Comparison of ENCODE assay signal across 19 cellular contexts in the genomic region with DNA sequence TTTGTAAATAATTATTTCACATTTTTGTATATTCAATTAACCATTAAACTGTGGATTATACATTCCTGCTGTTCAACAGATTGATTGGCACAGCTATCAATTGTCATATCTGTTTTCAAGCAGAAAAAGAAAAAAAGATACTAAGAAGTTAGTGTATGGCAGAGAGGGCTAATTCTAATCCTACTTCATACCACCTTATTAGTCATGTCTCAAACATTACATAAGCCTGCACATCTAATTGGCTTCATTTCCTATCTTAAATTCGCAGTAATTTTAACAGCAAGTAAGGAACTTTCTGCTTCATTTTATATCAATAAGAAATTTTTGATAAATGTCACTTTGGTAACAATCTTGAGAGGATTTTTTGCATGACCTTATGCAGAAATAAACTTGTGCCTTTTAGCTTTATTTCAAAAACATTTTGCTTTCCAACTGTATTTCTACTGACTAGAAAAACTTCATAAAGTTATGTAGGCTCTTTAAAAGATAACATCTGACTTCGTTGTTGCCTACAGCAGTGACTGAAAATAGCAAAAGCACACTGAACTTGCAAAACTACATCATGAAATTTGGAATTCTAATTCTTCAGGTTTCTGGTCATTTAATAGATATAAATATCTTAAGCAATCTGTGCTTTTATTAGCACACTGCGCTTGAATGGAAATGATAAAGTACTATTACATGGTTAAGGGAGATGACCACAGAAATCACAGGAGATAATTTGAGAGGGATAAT.
DNase-seq lines count a peak whose midpoint lies in the region; ATAC-seq and TF ChIP-seq lines count a peak whose summit lies in the region.
"Had no signal": no experiment of that assay in that cellular context is flagged by ENCODE, and none has a peak within 500 bp of the region (broad histone marks: within the 10 kb centered on the region; RNA-seq: fewer than 3 reads in every experiment).

No MANE protein-coding gene starts in this region.

- WGBS in GM23248 (ENCODE audit: low coverage in 1 of 2, low lambda C conversion rate in 2 of 2, missing lambda C conversion rate in 2 of 2), 2 experiments: 39 to 40% methylated on average over 3 of the region's 3 CpGs

- H3K4me1 ChIP-seq in GM23248 (ENCODE audit: insufficient read depth): peaks cover 35% of the 10 kb centered on the region

- peak overlapping the region; percentile 18; the same call in 1 of the 2 replicates for H3K4me3 ChIP-seq in GM23248
- H3K4me3 ChIP-seq: gastroesophageal sphincter had no signal

- peak overlapping the region; percentile 55 for H3K4me2 ChIP-seq in GM23248 (ENCODE audit: unreplicated experiment)

- H3K9ac ChIP-seq in GM23248: peak overlapping the region; percentile 9; the same call in 1 of the 2 replicates

- in situ Hi-C loops in GM23248 (cut with MboI): no loop called here

- H3K79me2 ChIP-seq in GM23248 (ENCODE audit: insufficient read depth): peaks cover 28% of the 10 kb centered on the region; the same call in 1 of the 2 replicates

- H3K27ac ChIP-seq in GM23248: peak overlapping the region; percentile 28

- H3K9me2 ChIP-seq in GM23248 (ENCODE audit: insufficient read depth): no peaks in the 10 kb centered on the region

- no peaks in the 10 kb centered on the region for H3K27me3 ChIP-seq in GM23248 (replicated peaks; ENCODE audit: insufficient read depth)
- H3K27me3 ChIP-seq: gastroesophageal sphincter had no signal

- peaks cover 81% of the 10 kb centered on the region for H3F3A ChIP-seq in GM23248 (ENCODE audit: insufficient read depth)

- peak; percentile 67 for ATAC-seq in SK-N-SH treated with all-trans-retinoic acid at 6 μM for 48 hours
- ATAC-seq: gastroesophageal sphincter; naive thymus-derived CD8-positive, alpha-beta T cell had no signal

- H4K20me1 ChIP-seq in GM23248 (ENCODE audit: insufficient read depth): no peaks in the 10 kb centered on the region

- no peaks in the 10 kb centered on the region for H3K9me3 ChIP-seq in GM23248 (ENCODE audit: low read depth)
- H3K9me3 ChIP-seq: gastroesophageal sphincter had no signal

- DNase-seq in A172 (ENCODE audit: low spot score): peak; percentile 22
- peak; percentile 56 for DNase-seq in GM23248
- DNase-seq in iris pigment epithelial cell (ENCODE audit: low read depth): peak; percentile 49
- no peak for DNase-seq in DMS53 treated with DMSO at 0.1 percent for 48 hours (lab: John Stamatoyannopoulos, UW; ENCODE audit: unreplicated experiment)
- no peak for DNase-seq in NCI-H1694 treated with DMSO at 0.1 percent for 48 hours (lab: John Stamatoyannopoulos, UW)
- DNase-seq in stimulated activated CD4-positive, alpha-beta T cell treated with anti-CD3 and anti-CD28 coated beads, Interleukin-12 subunit alpha, Interleukin-12 subunit beta, amount 100 ng/mL, for 4 hours: no peak
- DNase-seq in RKO (ENCODE audit: low spot score): no peak
- DNase-seq: activated CD4-positive, alpha-beta T cell treated with anti-CD3 and anti-CD28 coated beads, Interleukin-2, amount 10 ng/mL, durations not matched to agents 24 days and 14 days; activated naive CD8-positive, alpha-beta T cell treated with anti-CD3 and anti-CD28 coated beads, Interleukin-2, amount 10 ng/mL, durations not matched to agents 7 days and 5 days; CD8-positive, alpha-beta memory T cell; DMS79 treated with DMSO at 0.1 percent for 48 hours; mesendoderm; naive thymus-derived CD8-positive, alpha-beta T cell; NCI-H1436; posterior cingulate gyrus; RPMI8226; substantia nigra had no signal

- H2AFZ ChIP-seq in GM23248: no peak overlapping the region

- H3K36me3 ChIP-seq in GM23248 (ENCODE audit: low read depth): peaks cover 80% of the 10 kb centered on the region

TF ChIP-seq in SK-N-SH treated with all-trans-retinoic acid at 6 μM for 48 hours, 23 proteins besides CTCF, POLR2A, EP300 and RAD21:
- TF ChIP-seq ISL1 (CRISPR knock-in tag; IDR thresholded peaks at IDR 0.05): peak; percentile 6; the same call in 1 of the 2 replicates
- TF ChIP-seq PPARA (CRISPR knock-in tag; IDR thresholded peaks at IDR 0.05; ENCODE audit: borderline replicate concordance): no peak

Comparison
In these comparisons a context has a peak if more than half of its experiments do, and no peak if none do; other contexts are left out.
1. DNase-seq: peak in A172 (single experiment), GM23248 (single experiment) and iris pigment epithelial cell (single experiment); none in DMS53 treated with DMSO at 0.1 percent for 48 hours (single experiment), NCI-H1694 treated with DMSO at 0.1 percent for 48 hours (single experiment), stimulated activated CD4-positive, alpha-beta T cell treated with anti-CD3 and anti-CD28 coated beads, Interleukin-12 subunit alpha, Interleukin-12 subunit beta, amount 100 ng/mL, for 4 hours (single experiment) and RKO (single experiment).